14 cellular contexts compared by ENCODE assay signal in genomic region chr13:100363874-100364273, GRCh38.
A peak's percentile ranks its signal among the peaks of the same experiment; 100 is the strongest.
DNase-seq lines count a peak whose midpoint lies in the region; FAIRE-seq and TF ChIP-seq lines count a peak whose summit lies in the region.
"Had no signal": no experiment of that assay in that cellular context is flagged by ENCODE, and none has a peak within 500 bp of the region (broad histone marks: within the 10 kb centered on the region; RNA-seq: fewer than 3 reads in every experiment).

No MANE protein-coding gene starts in this region.

- H3K36me3 ChIP-seq in endodermal cell (ENCODE audit: control insufficient read depth, insufficient read depth, low read length), result peaks cover 14% of the 10 kb centered on the region
- no peaks in the 10 kb centered on the region for H3K36me3 ChIP-seq in skeletal muscle satellite cell (ENCODE audit: insufficient read depth, low read length)
- no peaks in the 10 kb centered on the region for H3K36me3 ChIP-seq in small intestine (ENCODE audit: control insufficient read depth in 2 of 2, insufficient read depth in 2 of 2, low read length in 2 of 2)

- FAIRE-seq in small intestine (lab: Jason Lieb, UNC), result no peak

- H3K9ac ChIP-seq in endodermal cell (ENCODE audit: extremely low read depth, low read length, poor library complexity, severe bottlenecking) (no peak overlapping the region), skeletal muscle satellite cell (ENCODE audit: low read depth, low read length) (peak overlapping the region; percentile 43)

- peak overlapping the region; percentile 41 for H3K4me2 ChIP-seq in skeletal muscle satellite cell (ENCODE audit: low read length)

- no peaks in the 10 kb centered on the region for H3K4me1 ChIP-seq in endodermal cell (ENCODE audit: control insufficient read depth, insufficient read depth, low read length)
- H3K4me1 ChIP-seq in skeletal muscle satellite cell (ENCODE audit: control insufficient read depth, insufficient read depth, low read length), result peaks cover 42% of the 10 kb centered on the region
- H3K4me1 ChIP-seq in small intestine (ENCODE audit: control insufficient read depth in 2 of 2, insufficient read depth in 1 of 2, low read depth in 1 of 2, low read length in 1 of 2), result no peaks in the 10 kb centered on the region
- H3K4me1 ChIP-seq: Caco-2 had no signal

- H3K36me3 Mint-ChIP-seq in endodermal cell (ENCODE audit: low read depth), result peaks cover 14% of the 10 kb centered on the region

- no peak overlapping the region for H3K27ac Mint-ChIP-seq in endodermal cell

- peaks cover 7% of the 10 kb centered on the region for H3K4me1 Mint-ChIP-seq in endodermal cell

- H3K27me3 Mint-ChIP-seq in endodermal cell (ENCODE audit: insufficient read depth), result no peaks in the 10 kb centered on the region

- no peaks in the 10 kb centered on the region for H3K9me3 Mint-ChIP-seq in endodermal cell

- H3K4me3 Mint-ChIP-seq in endodermal cell, result no peak overlapping the region
- H3K4me3 Mint-ChIP-seq: neural crest cell had no signal

- DNase-seq in DMS53 (lab: John Stamatoyannopoulos, UW) (peak; percentile 23), DMS53 treated with DMSO at 0.1 percent for 48 hours (lab: John Stamatoyannopoulos, UW; ENCODE audit: unreplicated experiment) (no peak), NCI-H774 (lab: John Stamatoyannopoulos, UW) (peak; percentile 12), endodermal cell (no peak), small intestine (no peak), cerebellar nuclear complex (lab: John Stamatoyannopoulos, UW) (no peak), NCI-H2171 (lab: John Stamatoyannopoulos, UW) (no peak)
- DNase-seq: 8988T; activated effector memory CD4-positive, alpha-beta T cell treated with anti-CD3 and anti-CD28 coated beads, Interleukin-2, amount 50 U/mL, for 16 hours; Caco-2; NCI-H1436; SIG-M5 had no signal

- H3K27ac ChIP-seq in endodermal cell (ENCODE audit: low read depth, low read length) (peak overlapping the region; percentile 86), small intestine (ENCODE audit: low read depth in 1 of 2, low read length in 1 of 2) (no peak overlapping the region)

- no peak for TF ChIP-seq CTCF in endodermal cell (conservative IDR thresholded peaks at IDR 0.05)

- no peaks in the 10 kb centered on the region for H3K9me3 ChIP-seq in endodermal cell (ENCODE audit: control insufficient read depth, low read length)
- no peaks in the 10 kb centered on the region for H3K9me3 ChIP-seq in skeletal muscle satellite cell (replicated peaks; ENCODE audit: low read length)
- H3K9me3 ChIP-seq in small intestine (ENCODE audit: control insufficient read depth, low read depth), result no peaks in the 10 kb centered on the region
- H3K9me3 ChIP-seq: Caco-2 had no signal

- H3K27me3 ChIP-seq in endodermal cell (ENCODE audit: control insufficient read depth, insufficient read depth, low read length, poor library complexity, severe bottlenecking), result no peaks in the 10 kb centered on the region
- no peaks in the 10 kb centered on the region for H3K27me3 ChIP-seq in skeletal muscle satellite cell (ENCODE audit: control insufficient read depth, insufficient read depth, low read length)
- no peaks in the 10 kb centered on the region for H3K27me3 ChIP-seq in small intestine (ENCODE audit: control insufficient read depth in 2 of 2, insufficient read depth in 2 of 2, low read length in 2 of 2)

- H3K4me3 ChIP-seq in endodermal cell (ENCODE audit: low read length), result no peak overlapping the region
- H3K4me3 ChIP-seq in skeletal muscle satellite cell (ENCODE audit: low read length), result peak overlapping the region; percentile 21
- no peak overlapping the region for H3K4me3 ChIP-seq in small intestine (ENCODE audit: low read depth in 1 of 2, low read length in 2 of 2)

- 93 to 100% methylated on average over 1 to 2 of the region's 2 CpGs for WGBS in endodermal cell (ENCODE audit: insufficient coverage in 1 of 2, insufficient read length in 1 of 2), 2 experiments
- WGBS in small intestine, 3 donors, result 74 to 77% (median 74%) methylated on average over 2 of the region's 2 CpGs

Comparison
In these comparisons a context has a peak if more than half of its experiments do, and no peak if none do; other contexts are left out.
1. DNase-seq: peak in DMS53 (single experiment) and NCI-H774 (single experiment); none in DMS53 treated with DMSO at 0.1 percent for 48 hours (single experiment), endodermal cell (single experiment), small intestine (single experiment), cerebellar nuclear complex (0 of 2) and NCI-H2171 (single experiment).